Comparison of ENCODE assay signal across 9 cellular contexts in genomic region chr9:34628656-34629491, GRCh38. TPM values are rescaled to one million over a fixed set of nuclear protein-coding genes. Genes with fewer than 3 reads are reported as not detected.
A peak's percentile ranks its signal among the peaks of the same experiment; 100 is the strongest.
DNase-seq lines count a peak whose midpoint lies in the region; ATAC-seq and TF ChIP-seq lines count a peak whose summit lies in the region.
"Had no signal": no experiment of that assay in that cellular context is flagged by ENCODE, and none has a peak within 500 bp of the region (broad histone marks: within the 10 kb centered on the region; RNA-seq: fewer than 3 reads in every experiment).

Gene ARID3C, minus strand, starts transcription at chr9:34629066. Its CDS starts 1,052 bp downstream, at chr9:34628014.

- no peaks in the 10 kb centered on the region for H3K9me3 ChIP-seq in heart right ventricle
- H3K9me3 ChIP-seq in sigmoid colon = no peaks in the 10 kb centered on the region

- TF ChIP-seq CTCF in GM12875 (IDR thresholded peaks at IDR 0.05; ENCODE audit: borderline replicate concordance, insufficient read depth, low read depth, low read length) = no peak
- no peak for TF ChIP-seq CTCF in heart right ventricle (IDR thresholded peaks at IDR 0.05)
- no peak for TF ChIP-seq CTCF in sigmoid colon (IDR thresholded peaks at IDR 0.05)

- WGBS in heart right ventricle, 2 donors = 2% methylated on average over 26 to 69 of the region's 69 CpGs
- 1% methylated on average over 69 of the region's 69 CpGs for WGBS in sigmoid colon, 2 donors

- H3K4me3 ChIP-seq in GM12875 (ENCODE audit: low read depth, low read length) (peak within 1 kb of the TSS; percentile 15), heart right ventricle (peak within 1 kb of the TSS in 9 of 10 donors; percentile 34 to 59 (median 47)), sigmoid colon (peak within 1 kb of the TSS; percentile 11 to 53 (median 37))
- H3K4me3 ChIP-seq: PC-9 had no signal

- TF ChIP-seq POLR2A in sigmoid colon (IDR thresholded peaks at IDR 0.05) = no peak

- ATAC-seq in heart right ventricle (peak in 7 of 8 donors; percentile 45 to 75 (median 61)), GM21717 (IDR thresholded peaks at IDR 0.05; ENCODE audit: unreplicated experiment) (no peak), GM19452 (IDR thresholded peaks at IDR 0.05; ENCODE audit: unreplicated experiment) (no peak), HG03135 (IDR thresholded peaks at IDR 0.05; ENCODE audit: unreplicated experiment) (no peak)

- H3K36me3 ChIP-seq in heart right ventricle (no peaks in the 10 kb centered on the region), sigmoid colon (no peaks in the 10 kb centered on the region)

- peaks cover 30 to 72% (median 62%) of the 10 kb centered on the region in 7 donors for H3K27me3 ChIP-seq in heart right ventricle
- peaks cover 48 to 63% (median 57%) of the 10 kb centered on the region in 3 donors for H3K27me3 ChIP-seq in sigmoid colon

- intact Hi-C loops in heart right ventricle (cut with DNase I) = no loop called here
- intact Hi-C loops in sigmoid colon (cut with DNase I) = no loop called here

- TF ChIP-seq EP300 in sigmoid colon (IDR thresholded peaks at IDR 0.05) = no peak

- no peak within 1 kb of the TSS for H3K27ac ChIP-seq in heart right ventricle
- no peak within 1 kb of the TSS for H3K27ac ChIP-seq in sigmoid colon
- H3K27ac ChIP-seq: PC-9 had no signal

- H3K4me1 ChIP-seq in heart right ventricle (peaks cover 4 to 24% (median 11%) of the 10 kb centered on the region in 9 donors), sigmoid colon (peaks cover 0 to 24% (median 17%) of the 10 kb centered on the region in 4 donors)

- DNase-seq in NCI-H146 (lab: John Stamatoyannopoulos, UW) (peak; percentile 73), activated gamma-delta T cell treated with Interleukin-2 at 50 U/mL for 16 hours (peak; percentile 17), heart right ventricle (no peak), sigmoid colon (no peak)

RNA-seq across cellular contexts. Expression of gene ARID3C, which starts in this region (rescaled TPM):
- not detected for total RNA-seq in heart right ventricle
- polyA plus RNA-seq in heart right ventricle = not detected
- total RNA-seq in sigmoid colon = not detected
- polyA plus RNA-seq in sigmoid colon = under 1 TPM in 1 of 3 donors, not detected in 2; 0.06 TPM
- total RNA-seq: PC-9 had no signal

Comparison
In these comparisons a context has a peak if more than half of its experiments do, and no peak if none do; other contexts are left out.
1. Peak in ATAC-seq and H3K4me3 ChIP-seq in heart right ventricle; RNA of the gene not detected or under 1 TPM.
2. DNase-seq: peak in NCI-H146 (single experiment) and activated gamma-delta T cell treated with Interleukin-2 at 50 U/mL for 16 hours (single experiment); none in heart right ventricle (0 of 2) and sigmoid colon (single experiment).
3. Peak in every context shown above with its lines, with median percentiles within 50 percentile points of each other: H3K4me3 ChIP-seq.